1 cellular context compared by ENCODE assay signal in genomic region chr7:76166404-76167255, GRCh38.
TF ChIP-seq lines count a peak whose summit lies in the region.

No MANE protein-coding gene starts in this region.

TF ChIP-seq in HEK293, 187 proteins besides CTCF, POLR2A, EP300 and RAD21 (continued from another document):
- TF ChIP-seq ZBTB49 (tag by site-specific recombination; IDR thresholded peaks at IDR 0.05; ENCODE audit: low read depth) (no peak), ZNF133 (tag by site-specific recombination; IDR thresholded peaks at IDR 0.05) (no peak), ZNF692 (tag by site-specific recombination; IDR thresholded peaks at IDR 0.05) (no peak), ZNF513 (tag by site-specific recombination; IDR thresholded peaks at IDR 0.05) (no peak), ZNF529 (tag by site-specific recombination; IDR thresholded peaks at IDR 0.05; ENCODE audit: insufficient replicate concordance) (no peak), REPIN1 (tag by site-specific recombination; IDR thresholded peaks at IDR 0.05; ENCODE audit: low read depth) (no peak), ZNF394 (tag by site-specific recombination; IDR thresholded peaks at IDR 0.05; ENCODE audit: borderline replicate concordance) (no peak), GLIS1 (tag by site-specific recombination; IDR thresholded peaks at IDR 0.05) (no peak), GFI1B (tag by site-specific recombination; IDR thresholded peaks at IDR 0.05) (no peak), ZNF280C (tag by site-specific recombination; IDR thresholded peaks at IDR 0.05) (no peak), ZNF654 (tag by site-specific recombination; IDR thresholded peaks at IDR 0.05; ENCODE audit: low read depth) (no peak), ZNF837 (tag by site-specific recombination; IDR thresholded peaks at IDR 0.05) (no peak), ZNF776 (tag by site-specific recombination; IDR thresholded peaks at IDR 0.05; ENCODE audit: borderline replicate concordance) (no peak)
